8 cellular contexts compared by ENCODE assay signal in genomic region chr16:75109732-75110243, GRCh38. TPM values are rescaled to one million over a fixed set of nuclear protein-coding genes. Genes with fewer than 3 reads are reported as not detected.
A peak's percentile ranks its signal among the peaks of the same experiment; 100 is the strongest.
DNase-seq lines count a peak whose midpoint lies in the region; ATAC-seq, FAIRE-seq and TF ChIP-seq lines count a peak whose summit lies in the region.

No MANE protein-coding gene starts in this region.

- H3K36me3 ChIP-seq in OCI-LY7 (ENCODE audit: insufficient read depth, low read length), result no peaks in the 10 kb centered on the region

- H3K9me3 Mint-ChIP-seq in effector memory CD8-positive, alpha-beta T cell, result no peaks in the 10 kb centered on the region
- H3K9me3 Mint-ChIP-seq in osteocyte (ENCODE audit: unreplicated experiment), result no peaks in the 10 kb centered on the region

- no peaks in the 10 kb centered on the region for H4K20me1 ChIP-seq in OCI-LY7 (ENCODE audit: insufficient read depth, low read length)

- H3K27ac Mint-ChIP-seq in effector memory CD8-positive, alpha-beta T cell, result peak overlapping the region; percentile 67 to 80
- H3K27ac Mint-ChIP-seq in osteocyte (ENCODE audit: unreplicated experiment), result peak overlapping the region; percentile 91

- H3K4me1 ChIP-seq in OCI-LY7 (ENCODE audit: insufficient read depth, low read length, poor library complexity, severe bottlenecking), result peaks cover 71% of the 10 kb centered on the region

- CTCF ChIA-PET in OCI-LY7 (lab: Charles Lee; ENCODE audit: unreplicated experiment), result interaction anchor here (0.5 to 4.0 kb wide), 3 partner anchors 35 to 125 kb away, joined by 3 to 30 read pairs (median 5); partner anchors contain the start of genes WDR59 and ZNRF1

- H3K4me3 ChIP-seq in OCI-LY7 (ENCODE audit: low read depth, low read length, poor library complexity, severe bottlenecking), result peak overlapping the region; percentile 53

- no peak for TF ChIP-seq CTCF in OCI-LY7 (conservative IDR thresholded peaks at IDR 0.05; ENCODE audit: low read length)
- no peak for TF ChIP-seq CTCF in osteocyte (IDR thresholded peaks at IDR 0.05)

- peak overlapping the region; percentile 82; the same call in 1 of the 2 replicates for H2AFZ ChIP-seq in OCI-LY7 (ENCODE audit: low read length)

- no peaks in the 10 kb centered on the region for H3K9me3 ChIP-seq in OCI-LY7 (ENCODE audit: low read length)

- DNase-seq in GM18507 (ENCODE audit: extremely low spot score, insufficient read length, low read depth) (no peak), OCI-LY7 (ENCODE audit: low spot score) (peak; percentile 63), osteocyte (ENCODE audit: extremely low spot score, unreplicated experiment) (no peak), NCI-H748 treated with DMSO at 0.1 percent for 48 hours (lab: John Stamatoyannopoulos, UW) (no peak), AG08396 (ENCODE audit: low spot score) (no peak), NOMO-1 (lab: John Stamatoyannopoulos, UW; ENCODE audit: unreplicated experiment in 2 of 2) (no peak)
- DNase-seq in effector memory CD8-positive, alpha-beta T cell, result no peak

- peak overlapping the region in 1 of 2 donors; percentile 65 for H3K4me3 Mint-ChIP-seq in effector memory CD8-positive, alpha-beta T cell
- H3K4me3 Mint-ChIP-seq in osteocyte (ENCODE audit: unreplicated experiment), result no peak overlapping the region

- ATAC-seq in effector memory CD8-positive, alpha-beta T cell (replicated peaks), result no peak
- no peak for ATAC-seq in GM18858 (IDR thresholded peaks at IDR 0.05; ENCODE audit: unreplicated experiment)

- H3K9me2 ChIP-seq in OCI-LY7 (ENCODE audit: insufficient read depth, low read length), result no peaks in the 10 kb centered on the region

- H3K79me2 ChIP-seq in OCI-LY7 (ENCODE audit: insufficient read depth, low read depth, low read length), result no peaks in the 10 kb centered on the region

- peak overlapping the region; percentile 64 for H3K27ac ChIP-seq in OCI-LY7 (ENCODE audit: low read depth, low read length, poor library complexity, severe bottlenecking)

- no TSS peak for BruUV-seq in OCI-LY7 (replicated peaks; lab: Mats Ljungman, UMichigan)

- H3K27me3 Mint-ChIP-seq in effector memory CD8-positive, alpha-beta T cell, result peaks cover 24 to 31% of the 10 kb centered on the region in 2 donors
- no peaks in the 10 kb centered on the region for H3K27me3 Mint-ChIP-seq in osteocyte (ENCODE audit: unreplicated experiment)

- POLR2A ChIA-PET in OCI-LY7 (lab: Charles Lee), result interaction anchor here (0.6 to 2.4 kb wide), 9 partner anchors 11 to 157 kb away, joined by 3 to 11 read pairs (median 5); partner anchors contain the start of genes WDR59 and ZNRF1

- peak; percentile 15 for FAIRE-seq in GM18507 (lab: Jason Lieb, UNC)

- no peaks in the 10 kb centered on the region for H3K36me3 Mint-ChIP-seq in effector memory CD8-positive, alpha-beta T cell (ENCODE audit: insufficient read depth)
- peaks cover 15% of the 10 kb centered on the region for H3K36me3 Mint-ChIP-seq in osteocyte (ENCODE audit: unreplicated experiment)

- peaks cover 16 to 28% of the 10 kb centered on the region in 2 donors for H3K4me1 Mint-ChIP-seq in effector memory CD8-positive, alpha-beta T cell (ENCODE audit: low read depth in 2 of 2)
- H3K4me1 Mint-ChIP-seq in osteocyte (ENCODE audit: unreplicated experiment), result peaks cover 59% of the 10 kb centered on the region

- intact Hi-C loops in OCI-LY7 (cut with micrococcal nuclease; ENCODE audit: unreplicated experiment), result loop anchor here (2.0 kb wide), 1 partner anchor 401 kb away; no protein-coding TSS in a partner anchor

- H3K4me2 ChIP-seq in OCI-LY7 (ENCODE audit: low read length), result peak overlapping the region; percentile 70

RNA-seq across cellular contexts. Expression of gene LDHD, which starts 6.8 kb away (rescaled TPM):
- 0.09 and 0.67 TPM in 2 replicates for total RNA-seq in OCI-LY7 (2014; rRNA removed; shearing (Covaris generic))
- total RNA-seq in OCI-LY7 (2022), result 0.48 and 0.83 TPM in 2 replicates
- 1.2 and 1.3 TPM in 2 replicates for total RNA-seq in osteocyte

RNA-seq across cellular contexts. Expression of gene ZFP1, which starts 38.5 kb away (rescaled TPM):
- 17.3 and 25.0 TPM in 2 replicates for total RNA-seq in OCI-LY7 (2014; rRNA removed; shearing (Covaris generic))
- total RNA-seq in OCI-LY7 (2022) (23.0 and 23.9 TPM in 2 replicates), osteocyte (16.5 and 17.0 TPM in 2 replicates)
